8 cellular contexts compared by ENCODE assay signal in the genomic region with DNA sequence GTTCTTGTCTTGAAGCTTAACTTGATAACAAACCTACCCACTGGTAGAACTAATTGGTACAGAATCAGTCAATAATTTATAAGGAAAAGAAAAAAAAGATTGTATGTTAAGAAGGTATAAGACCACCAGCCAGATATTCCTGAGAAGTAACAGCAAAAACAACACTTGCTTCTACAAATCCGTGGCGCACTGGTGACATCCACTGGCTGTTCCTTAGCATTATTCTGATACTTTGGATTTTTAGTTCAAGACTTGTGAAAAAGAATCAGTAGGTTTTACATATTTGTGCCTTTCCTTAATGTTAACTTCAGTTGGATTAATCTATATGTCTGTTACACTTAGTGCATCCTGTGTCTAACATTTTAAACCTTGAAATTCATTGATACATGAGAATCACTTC.
DNase-seq lines count a peak whose midpoint lies in the region; ATAC-seq and TF ChIP-seq lines count a peak whose summit lies in the region.

No MANE protein-coding gene starts in this region.

- H3K27me3 ChIP-seq in BE2C (no peaks in the 10 kb centered on the region), right lobe of liver (no peaks in the 10 kb centered on the region)

- 24% methylated on average over 2 of the region's 2 CpGs for WGBS in right lobe of liver (ENCODE audit: insufficient coverage, low coverage, low lambda C conversion rate, missing lambda C conversion rate)

- DNase-seq in BE2C, result peak; percentile 19
- peak; percentile 12 for DNase-seq in LoVo (ENCODE audit: low spot score)
- DNase-seq in anterior cingulate cortex (lab: John Stamatoyannopoulos, UW), result peak in 33 of 58 donors; percentile 1 to 49 (median 11)
- DNase-seq in right lobe of liver, result no peak

- H3K9me3 ChIP-seq in BE2C (no peaks in the 10 kb centered on the region), right lobe of liver (no peaks in the 10 kb centered on the region)

- intact Hi-C loops in right lobe of liver (cut with DNase I), result no loop called here

- peak; percentile 40 for TF ChIP-seq CTCF in BE2C (IDR thresholded peaks at IDR 0.05; ENCODE audit: low read depth, low read length)
- peak; percentile 39 to 47 (median 40) for TF ChIP-seq CTCF in right lobe of liver (IDR thresholded peaks at IDR 0.05)

- TF ChIP-seq POLR2A in right lobe of liver (IDR thresholded peaks at IDR 0.05), result no peak

- H3K27ac ChIP-seq in right lobe of liver, result no peak overlapping the region

- H3K36me3 ChIP-seq in BE2C (no peaks in the 10 kb centered on the region), right lobe of liver (no peaks in the 10 kb centered on the region)

- H3K4me1 ChIP-seq in BE2C (no peaks in the 10 kb centered on the region), right lobe of liver (no peaks in the 10 kb centered on the region)

- ATAC-seq in right lobe of liver (peak in 2 of 4 donors; percentile 28 to 39), HG03571 (IDR thresholded peaks at IDR 0.05; ENCODE audit: unreplicated experiment) (no peak), HG03159 (IDR thresholded peaks at IDR 0.05; ENCODE audit: unreplicated experiment) (no peak), HG03095 (IDR thresholded peaks at IDR 0.05; ENCODE audit: unreplicated experiment) (no peak)
- ATAC-seq in activated CD4-positive, CD25-positive, alpha-beta regulatory T cell treated with anti-CD3 and anti-CD28 coated beads, Interleukin-2, amount 50 U/mL, for 24 hours, result no peak

- H3K4me3 ChIP-seq in BE2C (ENCODE audit: low read depth, low read length), result no peak overlapping the region
- no peak overlapping the region for H3K4me3 ChIP-seq in right lobe of liver

Comparison
In these comparisons a context has a peak if more than half of its experiments do, and no peak if none do; other contexts are left out.
1. DNase-seq: peak in BE2C (single experiment), LoVo (single experiment) and anterior cingulate cortex (33 of 58); none in right lobe of liver (0 of 3).